18 cellular contexts compared by ENCODE assay signal in the genomic region with DNA sequence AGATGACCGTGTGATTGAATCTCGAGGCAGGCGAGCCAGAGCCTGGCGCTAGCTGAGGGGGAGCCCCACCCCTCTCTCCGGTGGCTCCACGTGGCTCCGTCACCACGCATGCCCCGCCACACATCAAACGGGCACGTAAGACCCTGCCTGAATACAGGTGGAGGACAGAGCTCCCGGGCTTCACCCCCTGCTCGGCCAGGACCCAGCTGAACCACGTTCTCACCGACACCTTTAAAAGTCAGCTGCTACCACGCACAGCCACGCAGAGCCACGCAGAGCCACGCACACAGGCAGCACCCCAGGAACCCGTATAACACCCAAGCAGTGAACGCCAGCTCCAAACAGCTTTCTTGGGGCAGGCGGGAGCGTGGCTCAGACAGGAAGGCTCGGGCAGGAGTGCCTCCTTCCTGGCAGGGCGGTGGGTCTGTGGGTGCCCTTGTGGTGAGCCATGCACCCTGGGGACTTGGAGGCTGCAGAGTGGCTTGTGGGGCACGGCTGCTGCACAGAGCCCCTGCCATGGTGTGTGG. TPM values are rescaled to one million over a fixed set of nuclear protein-coding genes. Genes with fewer than 3 reads are reported as not detected.
DNase-seq lines count a peak whose midpoint lies in the region; ATAC-seq and TF ChIP-seq lines count a peak whose summit lies in the region.
"Had no signal": no experiment of that assay in that cellular context is flagged by ENCODE, and none has a peak within 500 bp of the region (broad histone marks: within the 10 kb centered on the region; RNA-seq: fewer than 3 reads in every experiment).

No MANE protein-coding gene starts in this region.

- CTCF ChIA-PET in CD4-positive, alpha-beta memory T cell (lab: Charles Lee; ENCODE audit: partially characterized antibody): interaction anchor here (0.6 to 2.2 kb wide), 8 partner anchors 10 to 402 kb away, joined by 3 to 5 read pairs (median 4); partner anchors contain the start of gene TELO2

- peaks cover 52% of the 10 kb centered on the region for H3K36me3 ChIP-seq in CD4-positive, alpha-beta memory T cell (ENCODE audit: insufficient read depth, low read length)
- peaks cover 0 to 21% of the 10 kb centered on the region in 2 donors for H3K36me3 ChIP-seq in psoas muscle (ENCODE audit: insufficient read depth in 1 of 2, low read depth in 1 of 2)

- 76 to 80% (median 78%) methylated on average over 26 of the region's 26 CpGs for WGBS in psoas muscle, 3 donors

- H3K9me3 Mint-ChIP-seq in CD4-positive, alpha-beta memory T cell: no peaks in the 10 kb centered on the region
- no peaks in the 10 kb centered on the region for H3K9me3 Mint-ChIP-seq in activated naive CD8-positive, alpha-beta T cell treated with anti-CD3 and anti-CD28 coated beads, Interleukin-2, amount 50 U/mL, for 24 hours
- H3K9me3 Mint-ChIP-seq: endodermal cell, H9 had no signal

- no peak overlapping the region for H3K4me3 ChIP-seq in CD4-positive, alpha-beta memory T cell (ENCODE audit: low read length in 2 of 2)
- peak overlapping the region; percentile 72 for H3K4me3 ChIP-seq in psoas muscle
- H3K4me3 ChIP-seq: K562 had no signal

- intact Hi-C loops in CD4-positive, alpha-beta memory T cell (cut with micrococcal nuclease): loop anchor here (5.0 kb wide), 2 partner anchors 74 to 116 kb away; partner anchors contain the start of genes CRAMP1, IFT140 and UQCC4
- intact Hi-C loops in psoas muscle (cut with DNase I): no loop called here

- peak overlapping the region; percentile 58 to 94 (median 84) for H3K27ac Mint-ChIP-seq in CD4-positive, alpha-beta memory T cell
- peak overlapping the region; percentile 98 for H3K27ac Mint-ChIP-seq in activated naive CD8-positive, alpha-beta T cell treated with anti-CD3 and anti-CD28 coated beads, Interleukin-2, amount 50 U/mL, for 24 hours
- H3K27ac Mint-ChIP-seq: H9 had no signal

- no peaks in the 10 kb centered on the region for H3K27me3 ChIP-seq in CD4-positive, alpha-beta memory T cell (ENCODE audit: insufficient read depth, low read length)
- H3K27me3 ChIP-seq in psoas muscle (ENCODE audit: insufficient read depth in 3 of 3, low read length in 2 of 3): no peaks in the 10 kb centered on the region

- peak; percentile 14 for ATAC-seq in activated naive CD8-positive, alpha-beta T cell treated with anti-CD3 and anti-CD28 coated beads, Interleukin-2, amount 50 U/mL, for 24 hours
- ATAC-seq in psoas muscle (no peak), HG03097 (IDR thresholded peaks at IDR 0.05; ENCODE audit: low FRiP score, unreplicated experiment) (no peak)

- TF ChIP-seq CTCF in psoas muscle (IDR thresholded peaks at IDR 0.05): no peak

- peaks cover 31 to 79% (median 54%) of the 10 kb centered on the region in 4 donors for H3K4me1 Mint-ChIP-seq in CD4-positive, alpha-beta memory T cell
- H3K4me1 Mint-ChIP-seq in activated naive CD8-positive, alpha-beta T cell treated with anti-CD3 and anti-CD28 coated beads, Interleukin-2, amount 50 U/mL, for 24 hours: peaks cover 56% of the 10 kb centered on the region
- H3K4me1 Mint-ChIP-seq: endodermal cell, H9 had no signal

- no peaks in the 10 kb centered on the region for H3K27me3 Mint-ChIP-seq in CD4-positive, alpha-beta memory T cell
- no peaks in the 10 kb centered on the region for H3K27me3 Mint-ChIP-seq in activated naive CD8-positive, alpha-beta T cell treated with anti-CD3 and anti-CD28 coated beads, Interleukin-2, amount 50 U/mL, for 24 hours

- H3K27ac ChIP-seq in CD4-positive, alpha-beta memory T cell (ENCODE audit: low read depth, low read length): peak overlapping the region; percentile 46
- no peak overlapping the region for H3K27ac ChIP-seq in psoas muscle
- H3K27ac ChIP-seq: VCaP had no signal

- no peaks in the 10 kb centered on the region for H3K9me3 ChIP-seq in CD4-positive, alpha-beta memory T cell (ENCODE audit: control insufficient read depth in 1 of 2, low read length in 2 of 2)
- H3K9me3 ChIP-seq in psoas muscle: no peaks in the 10 kb centered on the region

- H3K36me3 Mint-ChIP-seq in CD4-positive, alpha-beta memory T cell: peaks cover 35 to 63% of the 10 kb centered on the region in 2 donors
- peaks cover 33% of the 10 kb centered on the region for H3K36me3 Mint-ChIP-seq in activated naive CD8-positive, alpha-beta T cell treated with anti-CD3 and anti-CD28 coated beads, Interleukin-2, amount 50 U/mL, for 24 hours (ENCODE audit: low read depth)

- DNase-seq in CD4-positive, alpha-beta memory T cell: peak in 2 of 5 donors; percentile 42 to 59
- DNase-seq in UCSD-AML1 (lab: John Stamatoyannopoulos, UW; ENCODE audit: unreplicated experiment): peak; percentile 25
- DNase-seq in activated naive CD8-positive, alpha-beta T cell treated with anti-CD3 and anti-CD28 coated beads, Interleukin-2, amount 50 U/mL, for 24 hours: peak; percentile 54
- DNase-seq in psoas muscle: peak in 1 of 2 donors; percentile 49
- no peak for DNase-seq in iPS-NIHi11 (ENCODE audit: low spot score)
- no peak for DNase-seq in NCI-H2081 treated with DMSO at 0.1 percent for 48 hours (lab: John Stamatoyannopoulos, UW)
- no peak for DNase-seq in anterior cingulate cortex (lab: John Stamatoyannopoulos, UW)
- DNase-seq: amygdala, endodermal cell, H9, head of caudate nucleus, mesenchymal stem cell, SHP77 had no signal

- POLR2A ChIA-PET in CD4-positive, alpha-beta memory T cell (lab: Charles Lee; ENCODE audit: partially characterized antibody): interaction anchor here (0.5 to 5.3 kb wide), 13 partner anchors 9 to 168 kb away, joined by 3 to 30 read pairs (median 5); partner anchors contain the start of genes IFT140, JPT2, MAPK8IP3 and TELO2

- peak overlapping the region; percentile 71 to 100 (median 82) for H3K4me3 Mint-ChIP-seq in CD4-positive, alpha-beta memory T cell
- peak overlapping the region; percentile 99 for H3K4me3 Mint-ChIP-seq in activated naive CD8-positive, alpha-beta T cell treated with anti-CD3 and anti-CD28 coated beads, Interleukin-2, amount 50 U/mL, for 24 hours
- H3K4me3 Mint-ChIP-seq: endodermal cell, H9 had no signal

- peaks cover 67% of the 10 kb centered on the region for H3K4me1 ChIP-seq in CD4-positive, alpha-beta memory T cell (ENCODE audit: insufficient read depth, low read length)
- H3K4me1 ChIP-seq in psoas muscle: peaks cover under 1% of the 10 kb centered on the region

RNA-seq across cellular contexts. Expression of gene TMEM204, which starts 4.4 kb away (rescaled TPM):
- 100 to 1,000 TPM; 124 to 125 TPM for total RNA-seq in CD4-positive, alpha-beta memory T cell
- 10 to 100 TPM; 95.9 to 97.1 TPM for polyA plus RNA-seq in CD4-positive, alpha-beta memory T cell
- total RNA-seq in psoas muscle: 10 to 100 TPM in 2 of 4 donors, 1 to 10 TPM in 2; 7.5 to 21.7 (median 10.2) TPM
- 10 to 100 TPM; 11.8 to 22.3 (median 12.0) TPM for polyA plus RNA-seq in psoas muscle
- total RNA-seq: endodermal cell, H9, NCI-H460 had no signal

RNA-seq across cellular contexts. Expression of gene TELO2, which starts 44.7 kb away (rescaled TPM):
- 10 to 100 TPM; 55.3 to 56.0 TPM for total RNA-seq in CD4-positive, alpha-beta memory T cell
- 10 to 100 TPM; 11.3 to 14.5 TPM for polyA plus RNA-seq in CD4-positive, alpha-beta memory T cell
- 10 to 100 TPM; 15.8 to 23.8 (median 19.6) TPM for total RNA-seq in psoas muscle
- polyA plus RNA-seq in psoas muscle: 10 to 100 TPM; 11.6 to 18.3 (median 14.0) TPM

RNA-seq across cellular contexts. Expression of gene PTX4, which starts 49.1 kb away (rescaled TPM):
- not detected for total RNA-seq in CD4-positive, alpha-beta memory T cell
- not detected for polyA plus RNA-seq in CD4-positive, alpha-beta memory T cell
- under 1 TPM in 1 of 4 donors, not detected in 3; 0.26 TPM for total RNA-seq in psoas muscle
- under 1 TPM in 2 of 3 donors, not detected in 1; 0.04 to 0.23 TPM for polyA plus RNA-seq in psoas muscle
- total RNA-seq: endodermal cell, H9, pulmonary artery endothelial cell had no signal
- polyA plus RNA-seq: K562 had no signal

Comparison
In these comparisons a context has a peak if more than half of its experiments do, and no peak if none do; other contexts are left out.
1. DNase-seq: peak in UCSD-AML1 (single experiment) and activated naive CD8-positive, alpha-beta T cell treated with anti-CD3 and anti-CD28 coated beads, Interleukin-2, amount 50 U/mL, for 24 hours (single experiment); none in iPS-NIHi11 (single experiment), NCI-H2081 treated with DMSO at 0.1 percent for 48 hours (single experiment) and anterior cingulate cortex (0 of 58).
2. RNA of gene TMEM204, which starts 4.4 kb away (total RNA-seq): 124 to 125 TPM in CD4-positive, alpha-beta memory T cell; 7.5 to 21.7 TPM in psoas muscle; every median in the first group is over 4 times any median in the second.